ENCODE assay signal across 1 cellular context in the genomic region with DNA sequence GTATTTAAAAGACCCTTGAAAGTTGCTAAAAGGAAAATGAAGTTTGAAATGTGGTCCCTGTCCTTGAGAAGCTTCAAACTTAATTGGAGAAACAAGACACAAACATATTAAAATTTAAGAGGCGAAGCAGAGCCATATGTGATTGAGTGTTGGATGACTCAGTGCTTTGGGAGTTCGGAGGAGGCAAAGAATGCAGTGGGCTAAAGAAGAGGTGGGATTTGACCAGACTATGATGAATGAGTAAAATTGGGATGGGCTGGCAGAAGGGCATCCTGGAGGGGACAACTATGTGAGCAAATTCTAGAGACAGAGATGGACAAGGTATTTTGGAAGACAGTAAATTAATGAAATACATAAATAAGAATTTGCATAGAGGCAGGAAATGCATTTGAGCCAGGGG.
TF ChIP-seq lines count a peak whose summit lies in the region.

No MANE protein-coding gene starts in this region.

TF ChIP-seq in HEK293, 187 proteins besides CTCF, POLR2A, EP300 and RAD21 (continued from another document):
- no peak for TF ChIP-seq ZNF18 (tag by site-specific recombination; IDR thresholded peaks at IDR 0.05)
- no peak for TF ChIP-seq ZNF544 (tag by site-specific recombination; IDR thresholded peaks at IDR 0.05)
- no peak for TF ChIP-seq ZNF555 (tag by site-specific recombination; conservative IDR thresholded peaks at IDR 0.05)
- no peak for TF ChIP-seq ZNF518A (tag by site-specific recombination; conservative IDR thresholded peaks at IDR 0.05; ENCODE audit: low read depth)
- TF ChIP-seq ZBTB20 (tag by site-specific recombination; IDR thresholded peaks at IDR 0.05), result no peak
- no peak for TF ChIP-seq ZNF600 (tag by site-specific recombination; IDR thresholded peaks at IDR 0.05)
- TF ChIP-seq EGR2 (tag by site-specific recombination; IDR thresholded peaks at IDR 0.05; ENCODE audit: low read depth), result peak; percentile 87
- no peak for TF ChIP-seq ZNF629 (tag by site-specific recombination; IDR thresholded peaks at IDR 0.05)
- TF ChIP-seq ZNF624 (tag by site-specific recombination; IDR thresholded peaks at IDR 0.05), result no peak
